Comparison of ENCODE assay signal across 1 cellular context in the genomic region with DNA sequence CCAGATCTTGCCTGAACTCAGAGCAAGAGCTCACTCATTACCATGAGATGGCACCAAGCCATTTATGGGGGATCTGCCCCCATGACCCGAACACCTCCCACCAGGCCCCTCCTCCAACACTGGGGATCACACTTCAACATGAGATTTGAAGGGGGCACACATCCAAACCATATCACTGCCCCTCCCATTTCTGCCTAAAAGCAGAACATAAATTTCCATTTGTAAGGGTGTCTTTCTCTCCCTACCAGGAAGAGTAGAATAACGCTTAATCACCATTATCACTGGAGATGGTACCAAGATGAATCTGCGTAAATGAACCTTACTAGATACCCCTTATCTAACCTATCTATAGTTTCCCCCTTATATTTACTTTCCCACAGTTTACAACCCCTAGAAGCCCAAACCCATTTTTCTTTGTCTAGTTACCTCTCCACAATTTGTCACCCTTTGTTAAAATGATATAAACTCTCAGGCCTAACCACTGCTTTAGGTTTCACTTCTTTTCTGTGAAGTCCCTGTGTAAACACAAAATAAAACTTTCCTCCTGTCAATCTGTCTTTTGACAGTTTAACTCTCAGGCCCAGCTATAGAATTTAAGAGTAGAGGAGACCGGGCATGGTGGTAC.
TF ChIP-seq lines count a peak whose summit lies in the region.

No MANE protein-coding gene starts in this region.

TF ChIP-seq in H1, 55 proteins besides CTCF, POLR2A, EP300 and RAD21:
- no peak for TF ChIP-seq BRCA1 (IDR thresholded peaks at IDR 0.05; ENCODE audit: low read depth, low read length)
- TF ChIP-seq, protein P1, sequence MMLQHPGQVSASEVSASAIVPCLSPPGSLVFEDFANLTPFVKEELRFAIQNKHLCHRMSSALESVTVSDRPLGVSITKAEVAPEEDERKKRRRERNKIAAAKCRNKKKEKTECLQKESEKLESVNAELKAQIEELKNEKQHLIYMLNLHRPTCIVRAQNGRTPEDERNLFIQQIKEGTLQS (IDR thresholded peaks at IDR 0.05; ENCODE audit: insufficient read depth, low read depth, low read length), result no peak
- no peak for TF ChIP-seq TEAD4 (IDR thresholded peaks at IDR 0.05; ENCODE audit: low read depth, low read length)
- no peak for TF ChIP-seq SRF (IDR thresholded peaks at IDR 0.05; ENCODE audit: low read depth, low read length)
- no peak for TF ChIP-seq CBX5 (IDR thresholded peaks at IDR 0.05; ENCODE audit: low read depth, low read length)
- TF ChIP-seq RXRA (IDR thresholded peaks at IDR 0.05; ENCODE audit: insufficient read depth, low read depth, low read length), result no peak
- TF ChIP-seq JUN (IDR thresholded peaks at IDR 0.05; ENCODE audit: low read depth, low read length), result no peak
- no peak for TF ChIP-seq JUND (IDR thresholded peaks at IDR 0.05; ENCODE audit: low read length)
- TF ChIP-seq, protein P2, sequence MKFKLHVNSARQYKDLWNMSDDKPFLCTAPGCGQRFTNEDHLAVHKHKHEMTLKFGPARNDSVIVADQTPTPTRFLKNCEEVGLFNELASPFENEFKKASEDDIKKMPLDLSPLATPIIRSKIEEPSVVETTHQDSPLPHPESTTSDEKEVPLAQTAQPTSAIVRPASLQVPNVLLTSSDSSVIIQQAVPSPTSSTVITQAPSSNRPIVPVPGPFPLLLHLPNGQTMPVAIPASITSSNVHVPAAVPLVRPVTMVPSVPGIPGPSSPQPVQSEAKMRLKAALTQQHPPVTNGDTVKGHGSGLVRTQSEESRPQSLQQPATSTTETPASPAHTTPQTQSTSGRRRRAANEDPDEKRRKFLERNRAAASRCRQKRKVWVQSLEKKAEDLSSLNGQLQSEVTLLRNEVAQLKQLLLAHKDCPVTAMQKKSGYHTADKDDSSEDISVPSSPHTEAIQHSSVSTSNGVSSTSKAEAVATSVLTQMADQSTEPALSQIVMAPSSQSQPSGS (IDR thresholded peaks at IDR 0.05; ENCODE audit: low read length), result no peak
- no peak for TF ChIP-seq MAFK (IDR thresholded peaks at IDR 0.05; ENCODE audit: low read depth, low read length)
- TF ChIP-seq SIRT6 (IDR thresholded peaks at IDR 0.05; ENCODE audit: low read length), result no peak
- TF ChIP-seq KDM1A (IDR thresholded peaks at IDR 0.05; ENCODE audit: borderline replicate concordance, low read length), result no peak
- no peak for TF ChIP-seq EGR1 (IDR thresholded peaks at IDR 0.05; ENCODE audit: borderline replicate concordance, low read depth, low read length)
- no peak for TF ChIP-seq BCL11A (IDR thresholded peaks at IDR 0.05; ENCODE audit: low read depth in 2 of 2, low read length in 2 of 2)
- TF ChIP-seq SP1 (IDR thresholded peaks at IDR 0.05; ENCODE audit: low read depth, low read length), result no peak
- no peak for TF ChIP-seq NRF1 (IDR thresholded peaks at IDR 0.05; ENCODE audit: low read depth, low read length)
- TF ChIP-seq RBBP5 (IDR thresholded peaks at IDR 0.05; ENCODE audit: borderline replicate concordance, low read depth, low read length), result no peak
- no peak for TF ChIP-seq SUZ12 (IDR thresholded peaks at IDR 0.05; ENCODE audit: low read length)
